ENCODE assay signal across 12 cellular contexts in genomic region chr11:62860835-62861563, GRCh38. TPM values are rescaled to one million over a fixed set of nuclear protein-coding genes. Genes with fewer than 3 reads are reported as not detected.
DNase-seq lines count a peak whose midpoint lies in the region; ATAC-seq and TF ChIP-seq lines count a peak whose summit lies in the region.
"Had no signal": no experiment of that assay in that cellular context is flagged by ENCODE, and none has a peak within 500 bp of the region (broad histone marks: within the 10 kb centered on the region; RNA-seq: fewer than 3 reads in every experiment).

No MANE protein-coding gene starts in this region.

- H3K4me2 ChIP-seq in mesenchymal stem cell (ENCODE audit: low read length, poor library complexity, severe bottlenecking): no peak overlapping the region

- TF ChIP-seq CTCF in A673 (conservative IDR thresholded peaks at IDR 0.05; ENCODE audit: low read depth, low read length) (no peak), HL-60 (IDR thresholded peaks at IDR 0.05; ENCODE audit: insufficient read depth, low read length) (no peak)

- H2BK15ac ChIP-seq in mesenchymal stem cell (ENCODE audit: low read depth, poor library complexity, severe bottlenecking): no peak overlapping the region

- CTCF ChIA-PET in A673 (lab: Charles Lee): no interaction called here

- H4K8ac ChIP-seq in mesenchymal stem cell (ENCODE audit: low read length): no peak overlapping the region

- H3K4me3 ChIP-seq in A673 (ENCODE audit: low read depth, low read length, poor library complexity, severe bottlenecking) (no peak overlapping the region), HL-60 (replicated peaks; ENCODE audit: insufficient read depth, low read length) (no peak overlapping the region), mesenchymal stem cell (ENCODE audit: insufficient read depth in 1 of 2, low read depth in 1 of 2, low read length in 2 of 2) (no peak overlapping the region)
- H3K4me3 ChIP-seq: MG63, skin epidermis had no signal

- H3K79me1 ChIP-seq in mesenchymal stem cell (replicated peaks; ENCODE audit: low read length, poor library complexity, severe bottlenecking): peaks cover 12% of the 10 kb centered on the region

- peak overlapping the region; percentile 38 for H3K27ac Mint-ChIP-seq in activated T-helper 2 cell treated with anti-CD3 and anti-CD28 coated beads, Interferon-gamma antibody, Interleukin-2, Interleukin-4, amounts not matched to agents 10 μg/mL and 5 μg/mL and 100 μg/mL, durations not matched to agents 14 hours and 24 hours and 36 hours
- H3K27ac Mint-ChIP-seq: dendritic cell treated with granulocyte-macrophage colony-stimulating factor and Interleukin-4, amounts not matched to agents 40 ng/mL and 50 ng/mL, for 4 days; stimulated activated naive B cell treated with anti-CD40 and anti-IgM and Interleukin-4, amounts not matched to agents 10 μg/mL and 1 μg/mL and 100 μg/mL, for 72 hours had no signal

- H2AFZ ChIP-seq in mesenchymal stem cell (ENCODE audit: low read depth, low read length): no peak overlapping the region

- H3K9me3 ChIP-seq in A673 (ENCODE audit: low read depth, low read length, poor library complexity, severe bottlenecking) (no peaks in the 10 kb centered on the region), mesenchymal stem cell (ENCODE audit: control insufficient read depth, low read length) (no peaks in the 10 kb centered on the region)
- H3K9me3 ChIP-seq: MG63 had no signal

- DNase-seq in A673 (ENCODE audit: low spot score) (no peak), HL-60 (ENCODE audit: low read depth in 1 of 2, low spot score in 1 of 2) (no peak), mesenchymal stem cell (no peak)
- no peak for DNase-seq in activated T-helper 2 cell treated with anti-CD3 and anti-CD28 coated beads, Interferon-gamma antibody, Interleukin-2, Interleukin-4, amounts not matched to agents 10 μg/mL and 5 μg/mL and 100 μg/mL, durations not matched to agents 14 hours and 24 hours and 36 hours (ENCODE audit: low spot score)
- DNase-seq: activated naive CD4-positive, alpha-beta T cell; head of caudate nucleus; MG63; stimulated activated naive B cell treated with anti-CD40 and anti-IgM and Interleukin-4, amounts not matched to agents 10 μg/mL and 1 μg/mL and 100 μg/mL, for 72 hours had no signal

- intact Hi-C loops in A673 (cut with micrococcal nuclease; ENCODE audit: unreplicated experiment): no loop called here
- intact Hi-C loops in activated T-helper 2 cell treated with anti-CD3 and anti-CD28 coated beads, Interferon-gamma antibody, Interleukin-2, Interleukin-4, amounts not matched to agents 10 μg/mL and 5 μg/mL and 100 μg/mL, durations not matched to agents 14 hours and 24 hours and 36 hours (cut with micrococcal nuclease): no loop called here

- H2BK5ac ChIP-seq in mesenchymal stem cell (ENCODE audit: low read depth, low read length, poor library complexity, severe bottlenecking): no peak overlapping the region

- no peaks in the 10 kb centered on the region for H3K9me3 Mint-ChIP-seq in activated T-helper 2 cell treated with anti-CD3 and anti-CD28 coated beads, Interferon-gamma antibody, Interleukin-2, Interleukin-4, amounts not matched to agents 10 μg/mL and 5 μg/mL and 100 μg/mL, durations not matched to agents 14 hours and 24 hours and 36 hours
- H3K9me3 Mint-ChIP-seq: dendritic cell treated with granulocyte-macrophage colony-stimulating factor and Interleukin-4, amounts not matched to agents 40 ng/mL and 50 ng/mL, for 4 days; stimulated activated naive B cell treated with anti-CD40 and anti-IgM and Interleukin-4, amounts not matched to agents 10 μg/mL and 1 μg/mL and 100 μg/mL, for 72 hours had no signal

- no peak overlapping the region for H3K9ac ChIP-seq in mesenchymal stem cell (ENCODE audit: low read length)

- peaks cover 8% of the 10 kb centered on the region for H3K36me3 ChIP-seq in A673 (ENCODE audit: insufficient read depth, low read length, poor library complexity, severe bottlenecking)
- H3K36me3 ChIP-seq in mesenchymal stem cell (ENCODE audit: control insufficient read depth in 1 of 2, insufficient read depth in 2 of 2, low read depth in 1 of 2, low read length in 2 of 2): no peaks in the 10 kb centered on the region

- H3K4me1 ChIP-seq in A673 (ENCODE audit: insufficient read depth, low read length, poor library complexity, severe bottlenecking) (peaks cover 38% of the 10 kb centered on the region), mesenchymal stem cell (ENCODE audit: control insufficient read depth, insufficient read depth, low read depth, low read length) (peaks cover 5% of the 10 kb centered on the region)

- H2BK12ac ChIP-seq in mesenchymal stem cell (ENCODE audit: low read length in 2 of 2): no peak overlapping the region

- H2BK120ac ChIP-seq in mesenchymal stem cell (ENCODE audit: low read depth, low read length): no peak overlapping the region

- no peak overlapping the region for H3K4ac ChIP-seq in mesenchymal stem cell (ENCODE audit: low read depth in 1 of 2, low read length in 2 of 2)

- peaks cover 45% of the 10 kb centered on the region for H3K4me1 Mint-ChIP-seq in activated T-helper 2 cell treated with anti-CD3 and anti-CD28 coated beads, Interferon-gamma antibody, Interleukin-2, Interleukin-4, amounts not matched to agents 10 μg/mL and 5 μg/mL and 100 μg/mL, durations not matched to agents 14 hours and 24 hours and 36 hours (ENCODE audit: low read depth)

- 94% methylated on average over 3 of the region's 5 CpGs for WGBS in mesenchymal stem cell

- ATAC-seq in GM18520 (IDR thresholded peaks at IDR 0.05; ENCODE audit: unreplicated experiment): no peak
- no peak for ATAC-seq in GM19351 (IDR thresholded peaks at IDR 0.05; ENCODE audit: unreplicated experiment)
- ATAC-seq: stimulated activated naive B cell treated with anti-CD40 and anti-IgM and Interleukin-4, amounts not matched to agents 10 μg/mL and 1 μg/mL and 100 μg/mL, for 72 hours had no signal

- peak overlapping the region in 1 of 2 experiments; percentile 70 for H3K23ac ChIP-seq in mesenchymal stem cell (ENCODE audit: low read length in 2 of 2)

- H3K18ac ChIP-seq in mesenchymal stem cell (ENCODE audit: low read depth in 1 of 2, low read length in 2 of 2): no peak overlapping the region

- no peak overlapping the region for H3K14ac ChIP-seq in mesenchymal stem cell (ENCODE audit: low read length in 2 of 2)

- no peak overlapping the region for H3K4me3 Mint-ChIP-seq in activated T-helper 2 cell treated with anti-CD3 and anti-CD28 coated beads, Interferon-gamma antibody, Interleukin-2, Interleukin-4, amounts not matched to agents 10 μg/mL and 5 μg/mL and 100 μg/mL, durations not matched to agents 14 hours and 24 hours and 36 hours (ENCODE audit: low read depth)
- H3K4me3 Mint-ChIP-seq: dendritic cell treated with granulocyte-macrophage colony-stimulating factor and Interleukin-4, amounts not matched to agents 40 ng/mL and 50 ng/mL, for 4 days; stimulated activated naive B cell treated with anti-CD40 and anti-IgM and Interleukin-4, amounts not matched to agents 10 μg/mL and 1 μg/mL and 100 μg/mL, for 72 hours had no signal

- H2AK5ac ChIP-seq in mesenchymal stem cell (ENCODE audit: low read length, severe bottlenecking): no peak overlapping the region

- POLR2A ChIA-PET in A673 (lab: Charles Lee; ENCODE audit: low non-redundant PET): interaction anchor here (0.6 kb wide), 2 partner anchors 19 to 20 kb away, joined by 3 to 4 read pairs; no protein-coding TSS in a partner anchor

- H3K27me3 Mint-ChIP-seq in activated T-helper 2 cell treated with anti-CD3 and anti-CD28 coated beads, Interferon-gamma antibody, Interleukin-2, Interleukin-4, amounts not matched to agents 10 μg/mL and 5 μg/mL and 100 μg/mL, durations not matched to agents 14 hours and 24 hours and 36 hours (ENCODE audit: low read depth): no peaks in the 10 kb centered on the region
- H3K27me3 Mint-ChIP-seq: dendritic cell treated with granulocyte-macrophage colony-stimulating factor and Interleukin-4, amounts not matched to agents 40 ng/mL and 50 ng/mL, for 4 days; stimulated activated naive B cell treated with anti-CD40 and anti-IgM and Interleukin-4, amounts not matched to agents 10 μg/mL and 1 μg/mL and 100 μg/mL, for 72 hours had no signal

- BruUV-seq in A673 (replicated peaks; lab: Mats Ljungman, UMichigan): no TSS peak

- no peak overlapping the region for H4K91ac ChIP-seq in mesenchymal stem cell (ENCODE audit: low read length)

- H3K36me3 Mint-ChIP-seq in activated T-helper 2 cell treated with anti-CD3 and anti-CD28 coated beads, Interferon-gamma antibody, Interleukin-2, Interleukin-4, amounts not matched to agents 10 μg/mL and 5 μg/mL and 100 μg/mL, durations not matched to agents 14 hours and 24 hours and 36 hours (ENCODE audit: low read depth): peaks cover 22% of the 10 kb centered on the region

- H3K27me3 ChIP-seq in A673 (replicated peaks; ENCODE audit: insufficient read depth, low read depth, low read length, poor library complexity) (no peaks in the 10 kb centered on the region), HL-60 (ENCODE audit: insufficient read depth, poor library complexity, severe bottlenecking) (no peaks in the 10 kb centered on the region), mesenchymal stem cell (ENCODE audit: control insufficient read depth in 1 of 2, insufficient read depth in 1 of 2, low read length in 2 of 2) (no peaks in the 10 kb centered on the region)
- H3K27me3 ChIP-seq: MG63 had no signal

- peak overlapping the region; percentile 65 for H3K27ac ChIP-seq in A673 (ENCODE audit: low read depth, low read length, poor library complexity, severe bottlenecking)
- H3K27ac ChIP-seq in HL-60 (replicated peaks): peak overlapping the region; percentile 40
- H3K27ac ChIP-seq in mesenchymal stem cell (ENCODE audit: low read length, poor library complexity, severe bottlenecking): no peak overlapping the region
- H3K27ac ChIP-seq: skin epidermis had no signal

RNA-seq across cellular contexts. Expression of gene SLC3A2, which starts 19.7 kb away (rescaled TPM):
- 480 and 511 TPM in 2 replicates for total RNA-seq in A673 (2021)
- total RNA-seq in activated T-helper 2 cell treated with anti-CD3 and anti-CD28 coated beads, Interferon-gamma antibody, Interleukin-2, Interleukin-4, amounts not matched to agents 10 μg/mL and 5 μg/mL and 100 μg/mL, durations not matched to agents 14 hours and 24 hours and 36 hours: 245 and 286 TPM in 2 replicates
- 107 TPM for polyA plus RNA-seq in mesenchymal stem cell (2013, experiment 1 of 2)
- 99.1 TPM for polyA plus RNA-seq in mesenchymal stem cell (2013, experiment 2 of 2)

RNA-seq across cellular contexts. Expression of gene WDR74, which starts 21.6 kb away (rescaled TPM):
- total RNA-seq in A673 (2021): 147 and 155 TPM in 2 replicates
- 109 and 112 TPM in 2 replicates for total RNA-seq in activated T-helper 2 cell treated with anti-CD3 and anti-CD28 coated beads, Interferon-gamma antibody, Interleukin-2, Interleukin-4, amounts not matched to agents 10 μg/mL and 5 μg/mL and 100 μg/mL, durations not matched to agents 14 hours and 24 hours and 36 hours
- 15.6 TPM for polyA plus RNA-seq in mesenchymal stem cell (2013, experiment 1 of 2)
- polyA plus RNA-seq in mesenchymal stem cell (2013, experiment 2 of 2): 14.5 TPM

RNA-seq across cellular contexts. Expression of gene TEX54, which starts 28.4 kb away (rescaled TPM):
- 0.77 TPM in 1 of 2 replicates, not detected in the other for total RNA-seq in A673 (2021)
- 1.2 TPM in 1 of 2 replicates, not detected in the other for total RNA-seq in activated T-helper 2 cell treated with anti-CD3 and anti-CD28 coated beads, Interferon-gamma antibody, Interleukin-2, Interleukin-4, amounts not matched to agents 10 μg/mL and 5 μg/mL and 100 μg/mL, durations not matched to agents 14 hours and 24 hours and 36 hours
- not detected for polyA plus RNA-seq in mesenchymal stem cell (2013, experiment 1 of 2)
- 0.16 TPM for polyA plus RNA-seq in mesenchymal stem cell (2013, experiment 2 of 2)

RNA-seq across cellular contexts. Expression of gene STX5, which starts 29.1 kb away (rescaled TPM):
- 29.2 and 38.1 TPM in 2 replicates for total RNA-seq in A673 (2021)
- total RNA-seq in activated T-helper 2 cell treated with anti-CD3 and anti-CD28 coated beads, Interferon-gamma antibody, Interleukin-2, Interleukin-4, amounts not matched to agents 10 μg/mL and 5 μg/mL and 100 μg/mL, durations not matched to agents 14 hours and 24 hours and 36 hours: 37.4 and 41.9 TPM in 2 replicates
- polyA plus RNA-seq in mesenchymal stem cell (2013, experiment 1 of 2): 38.1 TPM
- 36.9 TPM for polyA plus RNA-seq in mesenchymal stem cell (2013, experiment 2 of 2)

RNA-seq across cellular contexts. Expression of gene NXF1, which starts 55.8 kb away (rescaled TPM):
- 78.8 and 82.0 TPM in 2 replicates for total RNA-seq in A673 (2021)
- 134 and 139 TPM in 2 replicates for total RNA-seq in activated T-helper 2 cell treated with anti-CD3 and anti-CD28 coated beads, Interferon-gamma antibody, Interleukin-2, Interleukin-4, amounts not matched to agents 10 μg/mL and 5 μg/mL and 100 μg/mL, durations not matched to agents 14 hours and 24 hours and 36 hours
- 46.1 TPM for polyA plus RNA-seq in mesenchymal stem cell (2013, experiment 1 of 2)
- polyA plus RNA-seq in mesenchymal stem cell (2013, experiment 2 of 2): 41.5 TPM
